In genomic region chr2:9167718-9168657, GRCh38 we compare ENCODE assay signal across 1 cellular context.
TF ChIP-seq lines count a peak whose summit lies in the region.

No MANE protein-coding gene starts in this region.

TF ChIP-seq in HepG2, 621 proteins besides CTCF, POLR2A, EP300 and RAD21 (continued from another document and continues in another):
- TF ChIP-seq, protein P1, sequence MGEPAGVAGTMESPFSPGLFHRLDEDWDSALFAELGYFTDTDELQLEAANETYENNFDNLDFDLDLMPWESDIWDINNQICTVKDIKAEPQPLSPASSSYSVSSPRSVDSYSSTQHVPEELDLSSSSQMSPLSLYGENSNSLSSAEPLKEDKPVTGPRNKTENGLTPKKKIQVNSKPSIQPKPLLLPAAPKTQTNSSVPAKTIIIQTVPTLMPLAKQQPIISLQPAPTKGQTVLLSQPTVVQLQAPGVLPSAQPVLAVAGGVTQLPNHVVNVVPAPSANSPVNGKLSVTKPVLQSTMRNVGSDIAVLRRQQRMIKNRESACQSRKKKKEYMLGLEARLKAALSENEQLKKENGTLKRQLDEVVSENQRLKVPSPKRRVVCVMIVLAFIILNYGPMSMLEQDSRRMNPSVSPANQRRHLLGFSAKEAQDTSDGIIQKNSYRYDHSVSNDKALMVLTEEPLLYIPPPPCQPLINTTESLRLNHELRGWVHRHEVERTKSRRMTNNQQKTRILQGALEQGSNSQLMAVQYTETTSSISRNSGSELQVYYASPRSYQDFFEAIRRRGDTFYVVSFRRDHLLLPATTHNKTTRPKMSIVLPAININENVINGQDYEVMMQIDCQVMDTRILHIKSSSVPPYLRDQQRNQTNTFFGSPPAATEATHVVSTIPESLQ (CRISPR knock-in tag; conservative IDR thresholded peaks at IDR 0.05): 0 out of 2 replicates have a peak, but pooled peaks have one; percentile 41
- TF ChIP-seq ZUFSP (CRISPR knock-in tag; IDR thresholded peaks at IDR 0.05; ENCODE audit: borderline replicate concordance) (no peak), ZHX1 (CRISPR knock-in tag; IDR thresholded peaks at IDR 0.05; ENCODE audit: low read depth) (peak; percentile 78; the same call in 1 of the 2 replicates), CC2D1A (CRISPR knock-in tag; IDR thresholded peaks at IDR 0.05) (no peak), ZNF460 (CRISPR knock-in tag; IDR thresholded peaks at IDR 0.05; ENCODE audit: borderline replicate concordance) (peak; percentile 62; the same call in 1 of the 2 replicates), HNRNPL (IDR thresholded peaks at IDR 0.05; ENCODE audit: low read depth, low read length) (no peak), SMAD3 (CRISPR knock-in tag; IDR thresholded peaks at IDR 0.05) (peak; percentile 87; the same call in 1 of the 2 replicates), ZNF124 (CRISPR knock-in tag; IDR thresholded peaks at IDR 0.05) (peak; percentile 89; the same call in 1 of the 2 replicates), ZNF18 (CRISPR knock-in tag; IDR thresholded peaks at IDR 0.05; ENCODE audit: insufficient replicate concordance) (no peak), POGZ (CRISPR knock-in tag; IDR thresholded peaks at IDR 0.05) (peak; percentile 68), RERE (CRISPR knock-in tag; IDR thresholded peaks at IDR 0.05; ENCODE audit: low read depth) (peak; percentile 68; the same call in 1 of the 2 replicates), ZFP62 (CRISPR knock-in tag; IDR thresholded peaks at IDR 0.05) (no peak), ZNF30 (CRISPR knock-in tag; IDR thresholded peaks at IDR 0.05) (no peak), HNF4G (IDR thresholded peaks at IDR 0.05; ENCODE audit: borderline replicate concordance, low read depth, low read length) (peak; percentile 53; the same call in 1 of the 2 replicates), HNF4G (CRISPR knock-in tag; IDR thresholded peaks at IDR 0.05; ENCODE audit: borderline replicate concordance, low read depth) (peak; percentile 65; the same call in 1 of the 2 replicates), NR2F2 (IDR thresholded peaks at IDR 0.05; ENCODE audit: borderline replicate concordance, low read depth) (peak; percentile 73), DNMT3B (CRISPR knock-in tag; conservative IDR thresholded peaks at IDR 0.05) (no peak), SIX4 (CRISPR knock-in tag; IDR thresholded peaks at IDR 0.05) (peak; percentile 26; the same call in 1 of the 2 replicates), HDAC1 (CRISPR knock-in tag; IDR thresholded peaks at IDR 0.05) (peak; percentile 90), REL (CRISPR knock-in tag; conservative IDR thresholded peaks at IDR 0.05) (no peak), REPIN1 (CRISPR knock-in tag; IDR thresholded peaks at IDR 0.05; ENCODE audit: borderline replicate concordance, low read depth) (peak; percentile 93), ZNF17 (CRISPR knock-in tag; IDR thresholded peaks at IDR 0.05) (no peak), ZNF780A (CRISPR knock-in tag; IDR thresholded peaks at IDR 0.05) (no peak), PRDM4 (CRISPR knock-in tag; IDR thresholded peaks at IDR 0.05; ENCODE audit: borderline replicate concordance) (no peak), TCF7 (IDR thresholded peaks at IDR 0.05; ENCODE audit: low read depth) (peak; percentile 77), ZNF605 (CRISPR knock-in tag; IDR thresholded peaks at IDR 0.05) (peak; percentile 56; the same call in 1 of the 2 replicates), PHF5A (CRISPR knock-in tag; IDR thresholded peaks at IDR 0.05; ENCODE audit: low read depth, unreplicated experiment) (peak; percentile 48), SMAD1 (CRISPR knock-in tag; IDR thresholded peaks at IDR 0.05; ENCODE audit: borderline replicate concordance, low read depth) (peak; percentile 62; the same call in 1 of the 2 replicates), GABPA (IDR thresholded peaks at IDR 0.05; ENCODE audit: low read depth, low read length) (no peak), GABPA (CRISPR knock-in tag; IDR thresholded peaks at IDR 0.05; ENCODE audit: low read depth) (no peak)
- TF ChIP-seq, protein P2, sequence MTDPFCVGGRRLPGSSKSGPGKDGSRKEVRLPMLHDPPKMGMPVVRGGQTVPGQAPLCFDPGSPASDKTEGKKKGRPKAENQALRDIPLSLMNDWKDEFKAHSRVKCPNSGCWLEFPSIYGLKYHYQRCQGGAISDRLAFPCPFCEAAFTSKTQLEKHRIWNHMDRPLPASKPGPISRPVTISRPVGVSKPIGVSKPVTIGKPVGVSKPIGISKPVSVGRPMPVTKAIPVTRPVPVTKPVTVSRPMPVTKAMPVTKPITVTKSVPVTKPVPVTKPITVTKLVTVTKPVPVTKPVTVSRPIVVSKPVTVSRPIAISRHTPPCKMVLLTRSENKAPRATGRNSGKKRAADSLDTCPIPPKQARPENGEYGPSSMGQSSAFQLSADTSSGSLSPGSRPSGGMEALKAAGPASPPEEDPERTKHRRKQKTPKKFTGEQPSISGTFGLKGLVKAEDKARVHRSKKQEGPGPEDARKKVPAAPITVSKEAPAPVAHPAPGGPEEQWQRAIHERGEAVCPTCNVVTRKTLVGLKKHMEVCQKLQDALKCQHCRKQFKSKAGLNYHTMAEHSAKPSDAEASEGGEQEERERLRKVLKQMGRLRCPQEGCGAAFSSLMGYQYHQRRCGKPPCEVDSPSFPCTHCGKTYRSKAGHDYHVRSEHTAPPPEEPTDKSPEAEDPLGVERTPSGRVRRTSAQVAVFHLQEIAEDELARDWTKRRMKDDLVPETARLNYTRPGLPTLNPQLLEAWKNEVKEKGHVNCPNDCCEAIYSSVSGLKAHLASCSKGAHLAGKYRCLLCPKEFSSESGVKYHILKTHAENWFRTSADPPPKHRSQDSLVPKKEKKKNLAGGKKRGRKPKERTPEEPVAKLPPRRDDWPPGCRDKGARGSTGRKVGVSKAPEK (CRISPR knock-in tag; IDR thresholded peaks at IDR 0.05; ENCODE audit: borderline replicate concordance): peak; percentile 47; the same call in 1 of the 2 replicates
- TF ChIP-seq, protein P3, sequence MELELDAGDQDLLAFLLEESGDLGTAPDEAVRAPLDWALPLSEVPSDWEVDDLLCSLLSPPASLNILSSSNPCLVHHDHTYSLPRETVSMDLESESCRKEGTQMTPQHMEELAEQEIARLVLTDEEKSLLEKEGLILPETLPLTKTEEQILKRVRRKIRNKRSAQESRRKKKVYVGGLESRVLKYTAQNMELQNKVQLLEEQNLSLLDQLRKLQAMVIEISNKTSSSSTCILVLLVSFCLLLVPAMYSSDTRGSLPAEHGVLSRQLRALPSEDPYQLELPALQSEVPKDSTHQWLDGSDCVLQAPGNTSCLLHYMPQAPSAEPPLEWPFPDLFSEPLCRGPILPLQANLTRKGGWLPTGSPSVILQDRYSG (CRISPR knock-in tag; IDR thresholded peaks at IDR 0.05): no peak
- TF ChIP-seq, protein P4, sequence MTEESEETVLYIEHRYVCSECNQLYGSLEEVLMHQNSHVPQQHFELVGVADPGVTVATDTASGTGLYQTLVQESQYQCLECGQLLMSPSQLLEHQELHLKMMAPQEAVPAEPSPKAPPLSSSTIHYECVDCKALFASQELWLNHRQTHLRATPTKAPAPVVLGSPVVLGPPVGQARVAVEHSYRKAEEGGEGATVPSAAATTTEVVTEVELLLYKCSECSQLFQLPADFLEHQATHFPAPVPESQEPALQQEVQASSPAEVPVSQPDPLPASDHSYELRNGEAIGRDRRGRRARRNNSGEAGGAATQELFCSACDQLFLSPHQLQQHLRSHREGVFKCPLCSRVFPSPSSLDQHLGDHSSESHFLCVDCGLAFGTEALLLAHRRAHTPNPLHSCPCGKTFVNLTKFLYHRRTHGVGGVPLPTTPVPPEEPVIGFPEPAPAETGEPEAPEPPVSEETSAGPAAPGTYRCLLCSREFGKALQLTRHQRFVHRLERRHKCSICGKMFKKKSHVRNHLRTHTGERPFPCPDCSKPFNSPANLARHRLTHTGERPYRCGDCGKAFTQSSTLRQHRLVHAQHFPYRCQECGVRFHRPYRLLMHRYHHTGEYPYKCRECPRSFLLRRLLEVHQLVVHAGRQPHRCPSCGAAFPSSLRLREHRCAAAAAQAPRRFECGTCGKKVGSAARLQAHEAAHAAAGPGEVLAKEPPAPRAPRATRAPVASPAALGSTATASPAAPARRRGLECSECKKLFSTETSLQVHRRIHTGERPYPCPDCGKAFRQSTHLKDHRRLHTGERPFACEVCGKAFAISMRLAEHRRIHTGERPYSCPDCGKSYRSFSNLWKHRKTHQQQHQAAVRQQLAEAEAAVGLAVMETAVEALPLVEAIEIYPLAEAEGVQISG (CRISPR knock-in tag; IDR thresholded peaks at IDR 0.05): peak; percentile 85
